28 cellular contexts compared by ENCODE assay signal in genomic region chr16:58042886-58043515, GRCh38.
"Had no signal": no experiment of that assay in that cellular context is flagged by ENCODE, and none has a peak within 500 bp of the region (broad histone marks: within the 10 kb centered on the region; RNA-seq: fewer than 3 reads in every experiment).

No MANE protein-coding gene starts in this region.

- H3K4me3 Mint-ChIP-seq: mesothelial cell of epicardium; naive B cell; nephron; neural progenitor cell; stimulated activated naive CD8-positive, alpha-beta T cell treated with anti-CD3 and anti-CD28 coated beads, Interleukin-15, amount 100 ng/mL, for 72 hours had no signal

- H3K36me3 Mint-ChIP-seq: naive B cell, neural progenitor cell had no signal

- H3K4me2 ChIP-seq: neural progenitor cell had no signal

- H3K27ac Mint-ChIP-seq: mesothelial cell of epicardium; nephron; stimulated activated naive CD8-positive, alpha-beta T cell treated with anti-CD3 and anti-CD28 coated beads, Interleukin-15, amount 100 ng/mL, for 72 hours had no signal

- H3K4me3 ChIP-seq: dorsolateral prefrontal cortex, gastroesophageal sphincter, heart left ventricle, left lung, mucosa of descending colon, neural progenitor cell, right lobe of liver, suprapubic skin, transverse colon, upper lobe of right lung, uterus had no signal

- H3K4me1 Mint-ChIP-seq: naive B cell; neural progenitor cell; stimulated activated naive CD8-positive, alpha-beta T cell treated with anti-CD3 and anti-CD28 coated beads, Interleukin-15, amount 100 ng/mL, for 72 hours had no signal

- H3K4me1 ChIP-seq: gastroesophageal sphincter, right lobe of liver, suprapubic skin, uterus had no signal

- H3K9ac ChIP-seq: neural progenitor cell had no signal

- H3K27me3 Mint-ChIP-seq: naive B cell; stimulated activated naive CD8-positive, alpha-beta T cell treated with anti-CD3 and anti-CD28 coated beads, Interleukin-15, amount 100 ng/mL, for 72 hours had no signal

- H3K27ac ChIP-seq: dorsolateral prefrontal cortex, epithelial cell of prostate, gastroesophageal sphincter, heart left ventricle, left lung, neural progenitor cell, right lobe of liver, suprapubic skin, transverse colon, upper lobe of right lung, uterus had no signal

- H2AFZ ChIP-seq: neural progenitor cell had no signal

- H3K27me3 ChIP-seq: dorsolateral prefrontal cortex, gastroesophageal sphincter, heart left ventricle, left lung, neural progenitor cell, right lobe of liver, suprapubic skin, transverse colon, upper lobe of right lung, uterus had no signal

- ATAC-seq: esophagus mucosa; gastroesophageal sphincter; heart left ventricle; left cardiac atrium; left lung; mucosa of descending colon; right lobe of liver; stimulated activated naive CD8-positive, alpha-beta T cell treated with anti-CD3 and anti-CD28 coated beads, Interleukin-15, amount 100 ng/mL, for 72 hours; upper lobe of right lung had no signal

- H3K9me3 ChIP-seq: gastroesophageal sphincter, heart left ventricle, left lung, mucosa of descending colon, right lobe of liver, suprapubic skin, transverse colon, upper lobe of right lung, uterus had no signal

- DNase-seq: dorsolateral prefrontal cortex; effector CD4-positive, alpha-beta T cell; foreskin fibroblast; hippocampal formation; left cardiac atrium; mesenchymal stem cell; mucosa of descending colon; naive B cell; retina; small intestine; stimulated activated CD4-positive, alpha-beta T cell treated with anti-CD3 and anti-CD28 coated beads, Interleukin-1b, Interleukin-23, amount 100 ng/mL, for 48 hours; stimulated activated CD4-positive, alpha-beta T cell treated with anti-CD3 and anti-CD28 coated beads, Interleukin-4, amount 100 ng/mL, for 1 hour; stimulated activated CD8-positive, alpha-beta memory T cell treated with anti-CD3 and anti-CD28 coated beads, Interleukin-4, amount 100 ng/mL, for 48 hours; stimulated activated naive CD4-positive, alpha-beta T cell; stimulated activated naive CD8-positive, alpha-beta T cell treated with anti-CD3 and anti-CD28 coated beads, Interleukin-15, amount 100 ng/mL, for 72 hours; transverse colon; uterus had no signal

- H3K36me3 ChIP-seq: neural progenitor cell, uterus had no signal

- H3K9me3 Mint-ChIP-seq: mesothelial cell of epicardium; naive B cell; nephron; neural progenitor cell; stimulated activated naive CD8-positive, alpha-beta T cell treated with anti-CD3 and anti-CD28 coated beads, Interleukin-15, amount 100 ng/mL, for 72 hours had no signal
